22 cellular contexts compared by ENCODE assay signal in genomic region chr20:37573626-37574198, GRCh38. TPM values are rescaled to one million over a fixed set of nuclear protein-coding genes. Genes with fewer than 3 reads are reported as not detected.
"Had no signal": no experiment of that assay in that cellular context is flagged by ENCODE, and none has a peak within 500 bp of the region (broad histone marks: within the 10 kb centered on the region; RNA-seq: fewer than 3 reads in every experiment).

No MANE protein-coding gene starts in this region.

- H3K36me3 Mint-ChIP-seq: activated naive CD8-positive, alpha-beta T cell treated with anti-CD3 and anti-CD28 coated beads for 36 hours; WTC11 had no signal

- H3K27ac Mint-ChIP-seq: activated naive CD8-positive, alpha-beta T cell treated with anti-CD3 and anti-CD28 coated beads for 36 hours; activated T-cell treated with anti-CD3 and anti-CD28 coated beads, Interleukin-2, amount 50 U/mL, for 24 hours; activated T-helper 17 cell treated with anti-CD3 and anti-CD28 coated beads, Interleukin-2, amount 50 U/mL, for 72 hours; stimulated activated naive CD8-positive, alpha-beta T cell treated with anti-CD3 and anti-CD28 coated beads, Interleukin-15, Interleukin-2, amounts not matched to agents 100 ng/mL and 50 ng/mL, for 24 hours; T-helper 1 cell treated with Interleukin-12 subunit alpha and Interleukin-12 subunit beta and Interleukin-4 antibody, amounts not matched to agents 30 μg/mL and 1 μg/mL, for 36 hours; WTC11 had no signal

- H3K4me3 Mint-ChIP-seq: activated naive CD8-positive, alpha-beta T cell treated with anti-CD3 and anti-CD28 coated beads for 36 hours; activated T-cell treated with anti-CD3 and anti-CD28 coated beads, Interleukin-2, amount 50 U/mL, for 24 hours; activated T-helper 17 cell treated with anti-CD3 and anti-CD28 coated beads, Interleukin-2, amount 50 U/mL, for 72 hours; naive B cell; stimulated activated naive CD8-positive, alpha-beta T cell treated with anti-CD3 and anti-CD28 coated beads, Interleukin-15, Interleukin-2, amounts not matched to agents 100 ng/mL and 50 ng/mL, for 24 hours; T-helper 1 cell treated with Interleukin-12 subunit alpha and Interleukin-12 subunit beta and Interleukin-4 antibody, amounts not matched to agents 30 μg/mL and 1 μg/mL, for 36 hours; WTC11 had no signal

- DNase-seq: activated naive CD4-positive, alpha-beta T cell; activated naive CD8-positive, alpha-beta T cell treated with anti-CD3 and anti-CD28 coated beads for 36 hours; activated T-cell treated with anti-CD3 and anti-CD28 coated beads, Interleukin-2, amount 50 U/mL, for 24 hours; central memory CD4-positive, alpha-beta T cell; heart right ventricle; left colon; lower lobe of right lung; mesendoderm; naive B cell; stimulated activated CD4-positive, alpha-beta T cell treated with anti-CD3 and anti-CD28 coated beads, Interleukin-4, amount 100 ng/mL, for 4 hours; T1000; transverse colon had no signal

- H3K36me3 ChIP-seq: heart right ventricle, lower lobe of right lung, neutrophil, suprapubic skin, transverse colon had no signal

- H3K9me3 ChIP-seq: heart right ventricle, lower lobe of right lung, neutrophil, suprapubic skin, transverse colon had no signal

- H3K4me1 ChIP-seq: heart right ventricle, lower lobe of right lung, parathyroid adenoma, suprapubic skin, transverse colon had no signal

- H3K9me3 Mint-ChIP-seq: activated naive CD8-positive, alpha-beta T cell treated with anti-CD3 and anti-CD28 coated beads for 36 hours; activated T-cell treated with anti-CD3 and anti-CD28 coated beads, Interleukin-2, amount 50 U/mL, for 24 hours; activated T-helper 17 cell treated with anti-CD3 and anti-CD28 coated beads, Interleukin-2, amount 50 U/mL, for 72 hours; stimulated activated naive CD8-positive, alpha-beta T cell treated with anti-CD3 and anti-CD28 coated beads, Interleukin-15, Interleukin-2, amounts not matched to agents 100 ng/mL and 50 ng/mL, for 24 hours; T-helper 1 cell treated with Interleukin-12 subunit alpha and Interleukin-12 subunit beta and Interleukin-4 antibody, amounts not matched to agents 30 μg/mL and 1 μg/mL, for 36 hours; WTC11 had no signal

- ATAC-seq: activated T-helper 17 cell treated with anti-CD3 and anti-CD28 coated beads, Interleukin-2, amount 50 U/mL, for 72 hours; heart right ventricle; left colon had no signal

- H3K27ac ChIP-seq: dorsolateral prefrontal cortex, epithelial cell of prostate, heart right ventricle, lower lobe of right lung, neutrophil, parathyroid adenoma, suprapubic skin, transverse colon had no signal

- H3K4me1 Mint-ChIP-seq: activated naive CD8-positive, alpha-beta T cell treated with anti-CD3 and anti-CD28 coated beads for 36 hours; activated T-helper 17 cell treated with anti-CD3 and anti-CD28 coated beads, Interleukin-2, amount 50 U/mL, for 72 hours had no signal

- H3K4me3 ChIP-seq: dorsolateral prefrontal cortex, heart right ventricle, lower lobe of right lung, suprapubic skin, transverse colon had no signal

RNA-seq across cellular contexts. Expression of gene NNAT, which starts 52.7 kb away (rescaled TPM):
- total RNA-seq: SK-MEL-5 had no signal
